In genomic region chr12:52005903-52006703, GRCh38 we compare ENCODE assay signal across 8 cellular contexts. TPM values are rescaled to one million over a fixed set of nuclear protein-coding genes. Genes with fewer than 3 reads are reported as not detected.
DNase-seq lines count a peak whose midpoint lies in the region; ATAC-seq and TF ChIP-seq lines count a peak whose summit lies in the region.

No MANE protein-coding gene starts in this region.

- intact Hi-C loops in uterus (cut with DNase I; ENCODE audit: low total_unique reads): no loop called here

- no peak overlapping the region for H4K91ac ChIP-seq in mesenchymal stem cell (ENCODE audit: low read length)

- H3K23ac ChIP-seq in mesenchymal stem cell (ENCODE audit: low read length in 2 of 2): peak overlapping the region in 1 of 2 experiments; percentile 70

- H3K4me1 Mint-ChIP-seq in central memory CD8-positive, alpha-beta T cell: peaks cover 16% of the 10 kb centered on the region

- H2BK5ac ChIP-seq in mesenchymal stem cell (ENCODE audit: low read depth, low read length, poor library complexity, severe bottlenecking): no peak overlapping the region

- peaks cover 10% of the 10 kb centered on the region for H3K79me1 ChIP-seq in mesenchymal stem cell (replicated peaks; ENCODE audit: low read length, poor library complexity, severe bottlenecking)

- H3K27ac ChIP-seq in mesenchymal stem cell (ENCODE audit: low read length, poor library complexity, severe bottlenecking) (no peak overlapping the region), uterus (peak overlapping the region; percentile 94 to 95)

- peak overlapping the region; percentile 10 for H3K4me3 ChIP-seq in GM12865 (ENCODE audit: low read depth, low read length)
- peak overlapping the region; percentile 16 to 56 for H3K4me3 ChIP-seq in mesenchymal stem cell (ENCODE audit: insufficient read depth in 1 of 2, low read depth in 1 of 2, low read length in 2 of 2)
- peak overlapping the region in 1 of 2 donors; percentile 89 for H3K4me3 ChIP-seq in uterus

- no peak overlapping the region for H2AFZ ChIP-seq in mesenchymal stem cell (ENCODE audit: low read depth, low read length)

- 20% methylated on average over 28 of the region's 28 CpGs for WGBS in mesenchymal stem cell

- H3K36me3 Mint-ChIP-seq in central memory CD8-positive, alpha-beta T cell (ENCODE audit: insufficient read depth): peaks cover 17% of the 10 kb centered on the region

- no peak overlapping the region for H2AK5ac ChIP-seq in mesenchymal stem cell (ENCODE audit: low read length, severe bottlenecking)

- H4K8ac ChIP-seq in mesenchymal stem cell (ENCODE audit: low read length): peak overlapping the region; percentile 59

- H3K14ac ChIP-seq in mesenchymal stem cell (ENCODE audit: low read length in 2 of 2): peak overlapping the region in 1 of 2 experiments; percentile 62

- DNase-seq in GM12865 (ENCODE audit: low read depth) (peak; percentile 73), NCI-H345 treated with DMSO at 0.1 percent for 48 hours (lab: John Stamatoyannopoulos, UW; ENCODE audit: unreplicated experiment) (peak; percentile 50), mesenchymal stem cell (peak; percentile 72), uterus (peak in 1 of 2 donors; percentile 56), cerebellum (ENCODE audit: low spot score) (no peak), SHP77 (lab: John Stamatoyannopoulos, UW) (no peak)
- peak in 1 of 2 donors; percentile 37 for DNase-seq in central memory CD8-positive, alpha-beta T cell (ENCODE audit: low spot score in 2 of 2)

- H3K4me1 ChIP-seq in mesenchymal stem cell (ENCODE audit: control insufficient read depth, insufficient read depth, low read depth, low read length): peaks cover 39% of the 10 kb centered on the region
- H3K4me1 ChIP-seq in uterus: peaks cover 0 to 5% of the 10 kb centered on the region in 2 donors

- H2BK120ac ChIP-seq in mesenchymal stem cell (ENCODE audit: low read depth, low read length): peak overlapping the region; percentile 21

- H3K9me3 ChIP-seq in mesenchymal stem cell (ENCODE audit: control insufficient read depth, low read length): no peaks in the 10 kb centered on the region
- no peaks in the 10 kb centered on the region for H3K9me3 ChIP-seq in uterus

- peak; percentile 68 for ATAC-seq in GM21825 (IDR thresholded peaks at IDR 0.05; ENCODE audit: unreplicated experiment)
- peak; percentile 30 for ATAC-seq in central memory CD8-positive, alpha-beta T cell (replicated peaks; ENCODE audit: extremely low read depth, poor library complexity, severe bottlenecking)

- H3K4me2 ChIP-seq in mesenchymal stem cell (ENCODE audit: low read length, poor library complexity, severe bottlenecking): peak overlapping the region; percentile 77

- peak overlapping the region; percentile 67 to 79 for H3K18ac ChIP-seq in mesenchymal stem cell (ENCODE audit: low read depth in 1 of 2, low read length in 2 of 2)

- H3K9me3 Mint-ChIP-seq in central memory CD8-positive, alpha-beta T cell: no peaks in the 10 kb centered on the region

- no peak for TF ChIP-seq POLR2A in uterus (IDR thresholded peaks at IDR 0.05)

- H3K36me3 ChIP-seq in mesenchymal stem cell (ENCODE audit: control insufficient read depth in 1 of 2, insufficient read depth in 2 of 2, low read depth in 1 of 2, low read length in 2 of 2) (peaks cover 5 to 10% of the 10 kb centered on the region in 2 experiments), uterus (no peaks in the 10 kb centered on the region)

- TF ChIP-seq CTCF in GM12865 (IDR thresholded peaks at IDR 0.05; ENCODE audit: insufficient read depth, low read depth, low read length, missing control alignments) (no peak), uterus (IDR thresholded peaks at IDR 0.05) (no peak)

- H3K4ac ChIP-seq in mesenchymal stem cell (ENCODE audit: low read depth in 1 of 2, low read length in 2 of 2): peak overlapping the region; percentile 59 to 60

- H3K4me3 Mint-ChIP-seq in central memory CD8-positive, alpha-beta T cell: peak overlapping the region; percentile 74

- peaks cover 3 to 8% of the 10 kb centered on the region in 2 experiments for H3K27me3 ChIP-seq in mesenchymal stem cell (ENCODE audit: control insufficient read depth in 1 of 2, insufficient read depth in 1 of 2, low read length in 2 of 2)
- H3K27me3 ChIP-seq in uterus: no peaks in the 10 kb centered on the region

- H3K27me3 Mint-ChIP-seq in central memory CD8-positive, alpha-beta T cell: peaks cover 30% of the 10 kb centered on the region

- H3K27ac Mint-ChIP-seq in central memory CD8-positive, alpha-beta T cell (ENCODE audit: low read depth): peak overlapping the region; percentile 41

- peak overlapping the region; percentile 4 to 66 for H2BK12ac ChIP-seq in mesenchymal stem cell (ENCODE audit: low read length in 2 of 2)

- peak overlapping the region; percentile 26 for H3K9ac ChIP-seq in mesenchymal stem cell (ENCODE audit: low read length)

- H2BK15ac ChIP-seq in mesenchymal stem cell (ENCODE audit: low read depth, poor library complexity, severe bottlenecking): peak overlapping the region; percentile 89

RNA-seq across cellular contexts. Expression of gene TAMALIN, which starts 0.6 kb away (rescaled TPM):
- 17.3 TPM for polyA plus RNA-seq in mesenchymal stem cell (2013, experiment 1 of 2)
- 17.8 TPM for polyA plus RNA-seq in mesenchymal stem cell (2013, experiment 2 of 2)
- total RNA-seq in uterus (100 to 1,000 TPM in 1 of 4 donors, 10 to 100 TPM in 2, 1 to 10 TPM in 1; 6.4 to 153 (median 42.1) TPM), cerebellum (5.4 TPM)

RNA-seq across cellular contexts. Expression of gene NR4A1, which starts 45.1 kb away (rescaled TPM):
- polyA plus RNA-seq in mesenchymal stem cell (2013, experiment 1 of 2): 59.6 TPM
- 43.8 TPM for polyA plus RNA-seq in mesenchymal stem cell (2013, experiment 2 of 2)
- total RNA-seq in uterus: 100 to 1,000 TPM in 3 of 4 donors, 10 to 100 TPM in 1; 31.7 to 297 (median 135) TPM
- total RNA-seq in cerebellum: 2.4 TPM

RNA-seq across cellular contexts. Expression of gene ACVR1B, which starts 54.6 kb away (rescaled TPM):
- 13.6 TPM for polyA plus RNA-seq in mesenchymal stem cell (2013, experiment 1 of 2)
- polyA plus RNA-seq in mesenchymal stem cell (2013, experiment 2 of 2): 13.2 TPM
- total RNA-seq in uterus (10 to 100 TPM in 3 of 4 donors, 1 to 10 TPM in 1; 2.6 to 31.6 (median 14.4) TPM), cerebellum (36.5 TPM)

Comparison
In these comparisons a context has a peak if more than half of its experiments do, and no peak if none do; other contexts are left out.
1. DNase-seq: peak in GM12865 (single experiment), NCI-H345 treated with DMSO at 0.1 percent for 48 hours (single experiment) and mesenchymal stem cell (single experiment); none in cerebellum (single experiment) and SHP77 (0 of 2).